ENCODE assay signal across 8 cellular contexts in genomic region chr4:106365613-106366012, GRCh38. TPM values are rescaled to one million over a fixed set of nuclear protein-coding genes. Genes with fewer than 3 reads are reported as not detected.
DNase-seq lines count a peak whose midpoint lies in the region; ATAC-seq and TF ChIP-seq lines count a peak whose summit lies in the region.
"Had no signal": no experiment of that assay in that cellular context is flagged by ENCODE, and none has a peak within 500 bp of the region (broad histone marks: within the 10 kb centered on the region; RNA-seq: fewer than 3 reads in every experiment).

No MANE protein-coding gene starts in this region.

- DNase-seq in HuH-7 (ENCODE audit: low spot score) (peak; percentile 0), adrenal gland (peak in 4 of 7 donors; percentile 13 to 19 (median 18)), left ventricle myocardium superior (no peak), superior temporal gyrus (ENCODE audit: extremely low spot score) (peak; percentile 45), cortex of kidney (lab: John Stamatoyannopoulos, UW) (no peak)
- no peak for DNase-seq in activated naive CD4-positive, alpha-beta T cell treated with anti-CD3 and anti-CD28 coated beads for 36 hours

- intact Hi-C loops in adrenal gland (cut with DNase I) (no loop called here), left ventricle myocardium superior (cut with micrococcal nuclease) (no loop called here)
- intact Hi-C loops in activated naive CD4-positive, alpha-beta T cell treated with anti-CD3 and anti-CD28 coated beads for 36 hours (cut with micrococcal nuclease), result no loop called here

- no peaks in the 10 kb centered on the region for H3K36me3 Mint-ChIP-seq in activated naive CD4-positive, alpha-beta T cell treated with anti-CD3 and anti-CD28 coated beads for 36 hours (ENCODE audit: low read depth)

- no peak overlapping the region for H3K4me3 ChIP-seq in adrenal gland

- CTCF ChIA-PET in activated naive CD4-positive, alpha-beta T cell treated with anti-CD3 and anti-CD28 coated beads for 36 hours (lab: Charles Lee), result no interaction called here

- 70 to 79% (median 76%) methylated on average over 1 of the region's 1 CpG for WGBS in adrenal gland, 4 donors

- no peak for TF ChIP-seq POLR2A in adrenal gland (IDR thresholded peaks at IDR 0.05)

- H3K27me3 ChIP-seq in adrenal gland, result peaks cover 9% of the 10 kb centered on the region

- no peaks in the 10 kb centered on the region for H3K9me3 Mint-ChIP-seq in activated naive CD4-positive, alpha-beta T cell treated with anti-CD3 and anti-CD28 coated beads for 36 hours

- H3K4me3 Mint-ChIP-seq in activated naive CD4-positive, alpha-beta T cell treated with anti-CD3 and anti-CD28 coated beads for 36 hours, result no peak overlapping the region

- H3K4me1 ChIP-seq in adrenal gland (replicated peaks in 1 of 2), result peaks cover 0 to 5% of the 10 kb centered on the region in 2 donors

- no peak for TF ChIP-seq CTCF in adrenal gland (IDR thresholded peaks at IDR 0.05)

- H3K27ac ChIP-seq in adrenal gland, result no peak overlapping the region

- no peaks in the 10 kb centered on the region for H3K36me3 ChIP-seq in adrenal gland (replicated peaks in 1 of 2)

- ATAC-seq in left ventricle myocardium superior (peak; percentile 93), HG02798 (IDR thresholded peaks at IDR 0.05; ENCODE audit: poor library complexity, unreplicated experiment) (no peak)

- peaks cover 0 to 3% (median 0%) of the 10 kb centered on the region in 3 donors for H3K9me3 ChIP-seq in adrenal gland (replicated peaks in 1 of 3)

- no peak overlapping the region for H3K27ac Mint-ChIP-seq in activated naive CD4-positive, alpha-beta T cell treated with anti-CD3 and anti-CD28 coated beads for 36 hours

- H3K27me3 Mint-ChIP-seq in activated naive CD4-positive, alpha-beta T cell treated with anti-CD3 and anti-CD28 coated beads for 36 hours (ENCODE audit: low read depth), result peaks cover 13% of the 10 kb centered on the region

- H3K4me1 Mint-ChIP-seq in activated naive CD4-positive, alpha-beta T cell treated with anti-CD3 and anti-CD28 coated beads for 36 hours (ENCODE audit: low read depth), result no peaks in the 10 kb centered on the region

RNA-seq across cellular contexts. Expression of gene GIMD1, which starts 3.0 kb away (rescaled TPM):
- total RNA-seq in adrenal gland (not detected), left ventricle myocardium superior (not detected)
- not detected for polyA plus RNA-seq in adrenal gland
- not detected for total RNA-seq in activated naive CD4-positive, alpha-beta T cell treated with anti-CD3 and anti-CD28 coated beads for 36 hours
- total RNA-seq: OCI-LY7 had no signal

RNA-seq across cellular contexts. Expression of gene AIMP1, which starts 49.3 kb away (rescaled TPM):
- total RNA-seq in adrenal gland (10 to 100 TPM in 7 of 8 donors, 1 to 10 TPM in 1; 7.3 to 49.7 (median 31.5) TPM), left ventricle myocardium superior (36.6 TPM)
- 10 to 100 TPM; 31.2 to 75.2 (median 35.3) TPM for polyA plus RNA-seq in adrenal gland
- total RNA-seq in activated naive CD4-positive, alpha-beta T cell treated with anti-CD3 and anti-CD28 coated beads for 36 hours, result 10 to 100 TPM; 49.7 to 52.0 TPM

RNA-seq across cellular contexts. Expression of gene TBCK, which starts 49.6 kb away (rescaled TPM):
- total RNA-seq in adrenal gland, result 10 to 100 TPM; 22.9 to 67.3 (median 43.5) TPM
- 10 to 100 TPM; 12.6 to 23.5 (median 16.6) TPM for polyA plus RNA-seq in adrenal gland
- total RNA-seq in left ventricle myocardium superior, result 16.5 TPM
- 10 to 100 TPM; 19.4 to 21.6 TPM for total RNA-seq in activated naive CD4-positive, alpha-beta T cell treated with anti-CD3 and anti-CD28 coated beads for 36 hours

Comparison
In these comparisons a context has a peak if more than half of its experiments do, and no peak if none do; other contexts are left out.
1. DNase-seq: peak in HuH-7 (single experiment), adrenal gland (4 of 7) and superior temporal gyrus (single experiment); none in left ventricle myocardium superior (single experiment), activated naive CD4-positive, alpha-beta T cell treated with anti-CD3 and anti-CD28 coated beads for 36 hours (single experiment) and cortex of kidney (single experiment).